Comparison of ENCODE assay signal across 1 cellular context in genomic region chr22:23520875-23521441, GRCh38.
TF ChIP-seq lines count a peak whose summit lies in the region.

No MANE protein-coding gene starts in this region.

TF ChIP-seq in HepG2, 621 proteins besides CTCF, POLR2A, EP300 and RAD21 (continued from another document and continues in another):
- TF ChIP-seq PRDM10 (CRISPR knock-in tag; IDR thresholded peaks at IDR 0.05; ENCODE audit: low read depth) (no peak), TBX3 (IDR thresholded peaks at IDR 0.05; ENCODE audit: borderline replicate concordance) (no peak), SPEN (CRISPR knock-in tag; IDR thresholded peaks at IDR 0.05; ENCODE audit: low read depth) (peak; percentile 34; the same call in 1 of the 2 replicates), PAWR (CRISPR knock-in tag; IDR thresholded peaks at IDR 0.05; ENCODE audit: borderline replicate concordance) (0 out of 2 replicates have a peak, but pooled peaks have one; percentile 19), SATB2 (CRISPR knock-in tag; IDR thresholded peaks at IDR 0.05) (no peak), ZNF577 (CRISPR knock-in tag; IDR thresholded peaks at IDR 0.05; ENCODE audit: borderline replicate concordance, low read depth) (no peak), ZNF800 (CRISPR knock-in tag; IDR thresholded peaks at IDR 0.05) (no peak), LCORL (IDR thresholded peaks at IDR 0.05) (no peak), LCORL (CRISPR knock-in tag; IDR thresholded peaks at IDR 0.05) (no peak; the same call in 1 of the 2 replicates), KDM5A (IDR thresholded peaks at IDR 0.05; ENCODE audit: borderline replicate concordance, low read length) (no peak), ZNF558 (CRISPR knock-in tag; IDR thresholded peaks at IDR 0.05; ENCODE audit: borderline replicate concordance) (0 out of 2 replicates have a peak, but pooled peaks have one; percentile 42), IRF9 (CRISPR knock-in tag; IDR thresholded peaks at IDR 0.05; ENCODE audit: borderline replicate concordance) (no peak), GMEB1 (CRISPR knock-in tag; IDR thresholded peaks at IDR 0.05; ENCODE audit: borderline replicate concordance) (no peak), ZNF275 (CRISPR knock-in tag; IDR thresholded peaks at IDR 0.05; ENCODE audit: borderline replicate concordance) (0 out of 2 replicates have a peak, but pooled peaks have one; percentile 35), HIVEP1 (CRISPR knock-in tag; IDR thresholded peaks at IDR 0.05) (peak; percentile 48; the same call in 1 of the 2 replicates), PAXIP1 (CRISPR knock-in tag; conservative IDR thresholded peaks at IDR 0.05) (no peak; the same call in 1 of the 2 replicates), MAF1 (CRISPR knock-in tag; IDR thresholded peaks at IDR 0.05; ENCODE audit: borderline replicate concordance) (no peak), DNMT1 (CRISPR knock-in tag; IDR thresholded peaks at IDR 0.05) (no peak), AKNA (CRISPR knock-in tag; IDR thresholded peaks at IDR 0.05; ENCODE audit: borderline replicate concordance) (no peak), E2F1 (CRISPR knock-in tag; IDR thresholded peaks at IDR 0.05) (0 out of 2 replicates have a peak, but pooled peaks have one; percentile 1), MXI1 (IDR thresholded peaks at IDR 0.05; ENCODE audit: borderline replicate concordance, low read depth, low read length) (no peak), ZBTB7B (CRISPR knock-in tag; IDR thresholded peaks at IDR 0.05) (0 out of 2 replicates have a peak, but pooled peaks have one; percentile 63), SOX13 (IDR thresholded peaks at IDR 0.05) (no peak), SOX13 (CRISPR knock-in tag; conservative IDR thresholded peaks at IDR 0.05 in 1 of 2, IDR thresholded peaks at IDR 0.05 in 1 of 2) (peak in 1 of 2 experiments; percentile 79; a peak in 1 of 4 replicates), STAG1 (CRISPR knock-in tag; IDR thresholded peaks at IDR 0.05) (0 out of 2 replicates have a peak, but pooled peaks have one; percentile 10), ZBTB25 (CRISPR knock-in tag; IDR thresholded peaks at IDR 0.05) (no peak), NCOR1 (IDR thresholded peaks at IDR 0.05; ENCODE audit: borderline replicate concordance, low read length) (no peak), ZNF512B (CRISPR knock-in tag; IDR thresholded peaks at IDR 0.05; ENCODE audit: borderline replicate concordance) (no peak), NFE2L1 (CRISPR knock-in tag; IDR thresholded peaks at IDR 0.05; ENCODE audit: borderline replicate concordance) (no peak)
